In genomic region chr20:8127553-8128255, GRCh38 we compare ENCODE assay signal across 10 cellular contexts. TPM values are rescaled to one million over a fixed set of nuclear protein-coding genes. Genes with fewer than 3 reads are reported as not detected.
A peak's percentile ranks its signal among the peaks of the same experiment; 100 is the strongest.
DNase-seq lines count a peak whose midpoint lies in the region; ATAC-seq, FAIRE-seq and TF ChIP-seq lines count a peak whose summit lies in the region.
"Had no signal": no experiment of that assay in that cellular context is flagged by ENCODE, and none has a peak within 500 bp of the region (broad histone marks: within the 10 kb centered on the region; RNA-seq: fewer than 3 reads in every experiment).

No MANE protein-coding gene starts in this region.

- H3K36me3 Mint-ChIP-seq in T-cell = no peaks in the 10 kb centered on the region

- peaks cover 4 to 7% (median 4%) of the 10 kb centered on the region in 3 donors for H3K4me1 Mint-ChIP-seq in T-cell

- no peak overlapping the region for H3K27ac Mint-ChIP-seq in T-cell
- H3K27ac Mint-ChIP-seq: activated naive CD4-positive, alpha-beta T cell treated with anti-CD3 and anti-CD28 coated beads for 36 hours had no signal

- peaks cover 6 to 21% of the 10 kb centered on the region in 2 donors for H3K27me3 Mint-ChIP-seq in T-cell

- CTCF ChIA-PET in RWPE1 (lab: Yijun Ruan, JAX) (interaction anchor here (1.1 to 5.1 kb wide), 2 partner anchors 261 to 594 kb away, joined by 3 to 42 read pairs; no protein-coding TSS in a partner anchor), T-cell (lab: Charles Lee) (interaction anchor here (0.6 to 1.9 kb wide), 6 partner anchors 27 to 595 kb away, joined by 3 to 7 read pairs (median 4); no protein-coding TSS in a partner anchor)

- no peak for DNase-seq in GM12892 (ENCODE audit: insufficient read length)
- DNase-seq in GM19240 (ENCODE audit: insufficient read length, low spot score) = peak; percentile 2
- DNase-seq in MV-4-11 (lab: John Stamatoyannopoulos, UW) = peak; percentile 50
- no peak for DNase-seq in RWPE1 (ENCODE audit: low spot score)
- DNase-seq in NCI-H82 treated with DMSO at 0.1 percent for 48 hours (lab: John Stamatoyannopoulos, UW; ENCODE audit: unreplicated experiment) = no peak
- DNase-seq in T-cell = no peak
- no peak for DNase-seq in NCI-H524 treated with DMSO at 0.1 percent for 48 hours (lab: John Stamatoyannopoulos, UW)
- DNase-seq: activated naive CD4-positive, alpha-beta T cell treated with anti-CD3 and anti-CD28 coated beads for 36 hours; NCI-H1694 treated with DMSO at 0.1 percent for 48 hours had no signal

- TF ChIP-seq CTCF in RWPE1 (conservative IDR thresholded peaks at IDR 0.05; ENCODE audit: low read depth) = no peak

- no peak overlapping the region for H3K4me3 Mint-ChIP-seq in T-cell
- H3K4me3 Mint-ChIP-seq: activated naive CD4-positive, alpha-beta T cell treated with anti-CD3 and anti-CD28 coated beads for 36 hours had no signal

- H3K9me3 Mint-ChIP-seq in T-cell = no peaks in the 10 kb centered on the region
- H3K9me3 Mint-ChIP-seq: activated naive CD4-positive, alpha-beta T cell treated with anti-CD3 and anti-CD28 coated beads for 36 hours had no signal

- peak; percentile 9 for FAIRE-seq in GM12892 (lab: Jason Lieb, UNC)

- TF ChIP-seq POLR2A in GM12892 (IDR thresholded peaks at IDR 0.05; ENCODE audit: low read depth, low read length) = no peak

- ATAC-seq in HG02840 (IDR thresholded peaks at IDR 0.05; ENCODE audit: low FRiP score, unreplicated experiment) = peak; percentile 56
- no peak for ATAC-seq in T-cell (replicated peaks in 1 of 4)

- POLR2A ChIA-PET in RWPE1 (lab: Yijun Ruan, JAX; ENCODE audit: low non-redundant PET) = no interaction called here
- POLR2A ChIA-PET in T-cell (lab: Charles Lee) = interaction anchor here in 1 of 2 donors (0.5 to 0.6 kb wide), 3 partner anchors 81 to 290 kb away, joined by 3 to 4 read pairs (median 3); no protein-coding TSS in a partner anchor

- no peak overlapping the region for H3K27ac ChIP-seq in RWPE1

RNA-seq across cellular contexts. Expression of gene PLCB1, which starts 4.4 kb away (rescaled TPM):
- 0.72 TPM for polyA plus RNA-seq in GM12892 (2012; ENCODE audit: missing spikeins)
- 10 to 100 TPM in 2 of 5 donors, 1 to 10 TPM in 3; 3.3 to 15.1 (median 7.4) TPM for total RNA-seq in T-cell

Comparison
In these comparisons a context has a peak if more than half of its experiments do, and no peak if none do; other contexts are left out.
1. DNase-seq: peak in GM19240 (single experiment) and MV-4-11 (single experiment); none in GM12892 (single experiment), RWPE1 (single experiment), NCI-H82 treated with DMSO at 0.1 percent for 48 hours (single experiment), T-cell (0 of 34) and NCI-H524 treated with DMSO at 0.1 percent for 48 hours (single experiment).